ENCODE assay signal across 8 cellular contexts in the genomic region with DNA sequence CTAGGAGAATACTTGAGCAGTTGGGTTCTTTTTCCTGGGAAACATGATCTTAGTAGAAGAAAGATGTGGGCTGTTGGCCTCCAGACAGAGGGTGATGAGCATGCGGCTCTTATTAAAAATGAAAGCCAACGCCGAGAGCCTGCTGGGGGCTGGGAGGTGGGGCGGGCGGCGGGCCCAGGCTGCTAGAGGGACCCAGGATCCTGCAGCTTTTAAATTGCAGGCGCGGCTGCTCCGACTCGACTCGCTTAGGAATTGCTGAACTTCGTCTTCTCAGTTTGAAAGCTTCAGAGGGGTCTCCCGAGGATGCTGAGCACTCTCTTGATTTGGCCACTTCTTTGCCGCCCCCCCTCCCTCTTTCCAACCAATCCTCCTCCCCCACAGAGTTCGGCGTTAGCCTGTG. TPM values are rescaled to one million over a fixed set of nuclear protein-coding genes. Genes with fewer than 3 reads are reported as not detected.
DNase-seq lines count a peak whose midpoint lies in the region; ATAC-seq and TF ChIP-seq lines count a peak whose summit lies in the region.

No MANE protein-coding gene starts in this region.

- peaks cover 11% of the 10 kb centered on the region for H3K4me1 ChIP-seq in SJCRH30

- peaks cover 32 to 47% of the 10 kb centered on the region in 2 donors for H3K4me1 Mint-ChIP-seq in immature natural killer cell

- in situ Hi-C loops in brain microvascular endothelial cell (cut with HindIII; ENCODE audit: low pct_ligation_motif_present, low sequenced_read_pairs): no loop called here

- H3K36me3 Mint-ChIP-seq in immature natural killer cell: peaks cover 0 to 4% (median 3%) of the 10 kb centered on the region in 3 donors

- no peak for TF ChIP-seq CTCF in brain microvascular endothelial cell (IDR thresholded peaks at IDR 0.05; ENCODE audit: low read depth, low read length, missing control alignments)

- H3K27me3 Mint-ChIP-seq in immature natural killer cell (ENCODE audit: low read depth in 3 of 3): peaks cover 0 to 9% (median 3%) of the 10 kb centered on the region in 3 donors

- no peak overlapping the region; the same call in 1 of the 2 replicates for H3K27ac ChIP-seq in SJCRH30
- H3K27ac ChIP-seq in brain microvascular endothelial cell: peak overlapping the region; percentile 63

- H3K36me3 ChIP-seq in SJCRH30 (no peaks in the 10 kb centered on the region), brain microvascular endothelial cell (replicated peaks) (no peaks in the 10 kb centered on the region)

- H3K27me3 ChIP-seq in SJCRH30: peaks cover 11% of the 10 kb centered on the region
- no peaks in the 10 kb centered on the region for H3K27me3 ChIP-seq in brain microvascular endothelial cell (replicated peaks)

- H3K9me3 ChIP-seq in SJCRH30 (replicated peaks): no peaks in the 10 kb centered on the region

- H3K4me3 ChIP-seq in SJCRH30 (peak overlapping the region; percentile 71), brain microvascular endothelial cell (ENCODE audit: low read depth, low read length) (peak overlapping the region; percentile 66)

- H3K27ac Mint-ChIP-seq in immature natural killer cell: peak overlapping the region; percentile 32 to 73 (median 64)

- no peak for ATAC-seq in HG03139 (IDR thresholded peaks at IDR 0.05; ENCODE audit: unreplicated experiment)

- peak; percentile 24 for DNase-seq in activated gamma-delta T cell treated with Interleukin-2 at 50 U/mL for 16 hours
- no peak for DNase-seq in activated gamma-delta T cell (lab: John Stamatoyannopoulos, UW)
- peak; percentile 33 to 49 for DNase-seq in SJCRH30
- peak; percentile 22 for DNase-seq in brain microvascular endothelial cell
- DNase-seq in immature natural killer cell: peak in 1 of 3 donors; percentile 20
- peak; percentile 50 for DNase-seq in stimulated activated CD4-positive, alpha-beta T cell treated with anti-CD3 and anti-CD28 coated beads, Interleukin-12 subunit alpha, Interleukin-12 subunit beta, amount 100 ng/mL, for 4 hours
- no peak for DNase-seq in T1000 (lab: John Stamatoyannopoulos, UW)

- H3K9me3 Mint-ChIP-seq in immature natural killer cell: no peaks in the 10 kb centered on the region

- H3K4me3 Mint-ChIP-seq in immature natural killer cell: peak overlapping the region; percentile 67 to 85 (median 80)

RNA-seq across cellular contexts. Expression of a gene that starts 1.2 kb away (rescaled TPM):
- 16.4 and 18.3 TPM in 2 replicates for total RNA-seq in SJCRH30 (2014; rRNA removed; shearing (Covaris generic))
- polyA plus RNA-seq in immature natural killer cell: 10 to 100 TPM in 1 of 3 donors, 1 to 10 TPM in 2; 5.6 to 11.8 (median 9.5) TPM

Comparison
In these comparisons a context has a peak if more than half of its experiments do, and no peak if none do; other contexts are left out.
1. DNase-seq: peak in activated gamma-delta T cell treated with Interleukin-2 at 50 U/mL for 16 hours (single experiment), SJCRH30 (2 of 2), brain microvascular endothelial cell (single experiment) and stimulated activated CD4-positive, alpha-beta T cell treated with anti-CD3 and anti-CD28 coated beads, Interleukin-12 subunit alpha, Interleukin-12 subunit beta, amount 100 ng/mL, for 4 hours (single experiment); none in activated gamma-delta T cell (single experiment) and T1000 (single experiment).